1 cellular context compared by ENCODE assay signal in the genomic region with DNA sequence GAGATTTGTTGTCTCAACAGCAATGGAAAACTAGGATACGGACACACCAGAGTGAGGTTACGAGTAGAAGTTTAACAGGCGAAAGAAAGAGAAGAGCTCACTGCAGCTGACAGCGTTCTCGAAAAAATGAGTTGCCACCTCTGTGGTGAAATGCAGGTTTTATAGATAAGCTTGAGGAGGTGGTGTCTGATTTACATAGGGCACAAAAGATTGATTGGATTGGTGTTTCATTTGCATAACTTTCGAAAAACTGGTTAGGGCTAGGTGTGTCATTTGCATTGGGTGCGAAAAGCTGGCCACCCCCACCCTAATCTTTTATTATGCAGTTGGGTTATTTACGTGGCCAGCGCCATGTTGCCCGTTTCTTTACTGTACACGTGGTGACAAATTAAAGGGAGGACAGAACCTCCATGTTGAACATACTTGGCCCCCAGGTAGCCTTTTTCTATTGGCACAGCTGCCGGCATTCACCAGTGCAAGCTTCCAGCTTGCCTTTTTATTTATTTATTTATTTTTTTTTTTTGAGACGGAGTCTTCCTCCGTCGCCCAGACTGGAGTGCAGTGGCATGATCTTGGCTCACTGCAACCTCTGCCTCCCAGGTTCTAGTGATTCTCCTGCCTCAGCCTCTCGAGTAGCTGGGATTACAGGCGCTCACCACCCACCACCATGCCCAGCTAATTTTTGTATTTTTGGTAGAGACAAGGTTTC.
TF ChIP-seq lines count a peak whose summit lies in the region.

No MANE protein-coding gene starts in this region.

TF ChIP-seq in K562, 482 proteins besides CTCF, POLR2A, EP300 and RAD21 (continued from another document):
- TF ChIP-seq, protein P1, sequence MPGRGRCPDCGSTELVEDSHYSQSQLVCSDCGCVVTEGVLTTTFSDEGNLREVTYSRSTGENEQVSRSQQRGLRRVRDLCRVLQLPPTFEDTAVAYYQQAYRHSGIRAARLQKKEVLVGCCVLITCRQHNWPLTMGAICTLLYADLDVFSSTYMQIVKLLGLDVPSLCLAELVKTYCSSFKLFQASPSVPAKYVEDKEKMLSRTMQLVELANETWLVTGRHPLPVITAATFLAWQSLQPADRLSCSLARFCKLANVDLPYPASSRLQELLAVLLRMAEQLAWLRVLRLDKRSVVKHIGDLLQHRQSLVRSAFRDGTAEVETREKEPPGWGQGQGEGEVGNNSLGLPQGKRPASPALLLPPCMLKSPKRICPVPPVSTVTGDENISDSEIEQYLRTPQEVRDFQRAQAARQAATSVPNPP (IDR thresholded peaks at IDR 0.05; ENCODE audit: borderline replicate concordance, insufficient read depth, insufficient read length), result no peak
- TF ChIP-seq MEF2A (IDR thresholded peaks at IDR 0.05; ENCODE audit: control insufficient read depth, low read depth, low read length) (no peak), ZBTB8A (IDR thresholded peaks at IDR 0.05; ENCODE audit: partially characterized antibody) (no peak), ZNF79 (CRISPR knock-in tag; IDR thresholded peaks at IDR 0.05; ENCODE audit: low read depth) (no peak), ADNP (tag; IDR thresholded peaks at IDR 0.05) (no peak), PRMT5 (CRISPR knock-in tag; IDR thresholded peaks at IDR 0.05) (no peak), ARNT (IDR thresholded peaks at IDR 0.05) (peak in 1 of 2 experiments; percentile 17; a peak in 1 of 4 replicates), ZNF444 (CRISPR knock-in tag; IDR thresholded peaks at IDR 0.05) (no peak), CBX1 (IDR thresholded peaks at IDR 0.05; ENCODE audit: low read depth) (no peak), TFAM (CRISPR knock-in tag; conservative IDR thresholded peaks at IDR 0.05) (no peak), HLTF (IDR thresholded peaks at IDR 0.05) (no peak)
- TF ChIP-seq, protein P2, sequence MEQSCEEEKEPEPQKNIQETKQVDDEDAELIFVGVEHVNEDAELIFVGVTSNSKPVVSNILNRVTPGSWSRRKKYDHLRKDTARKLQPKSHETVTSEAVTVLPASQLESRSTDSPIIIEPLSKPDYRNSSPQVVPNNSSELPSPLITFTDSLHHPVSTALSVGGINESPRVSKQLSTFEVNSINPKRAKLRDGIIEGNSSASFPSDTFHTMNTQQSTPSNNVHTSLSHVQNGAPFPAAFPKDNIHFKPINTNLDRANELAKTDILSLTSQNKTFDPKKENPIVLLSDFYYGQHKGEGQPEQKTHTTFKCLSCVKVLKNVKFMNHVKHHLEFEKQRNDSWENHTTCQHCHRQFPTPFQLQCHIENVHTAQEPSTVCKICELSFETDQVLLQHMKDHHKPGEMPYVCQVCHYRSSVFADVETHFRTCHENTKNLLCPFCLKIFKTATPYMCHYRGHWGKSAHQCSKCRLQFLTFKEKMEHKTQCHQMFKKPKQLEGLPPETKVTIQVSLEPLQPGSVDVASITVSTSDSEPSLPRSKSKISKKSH (CRISPR knock-in tag; IDR thresholded peaks at IDR 0.05), result no peak
- TF ChIP-seq, protein P3, sequence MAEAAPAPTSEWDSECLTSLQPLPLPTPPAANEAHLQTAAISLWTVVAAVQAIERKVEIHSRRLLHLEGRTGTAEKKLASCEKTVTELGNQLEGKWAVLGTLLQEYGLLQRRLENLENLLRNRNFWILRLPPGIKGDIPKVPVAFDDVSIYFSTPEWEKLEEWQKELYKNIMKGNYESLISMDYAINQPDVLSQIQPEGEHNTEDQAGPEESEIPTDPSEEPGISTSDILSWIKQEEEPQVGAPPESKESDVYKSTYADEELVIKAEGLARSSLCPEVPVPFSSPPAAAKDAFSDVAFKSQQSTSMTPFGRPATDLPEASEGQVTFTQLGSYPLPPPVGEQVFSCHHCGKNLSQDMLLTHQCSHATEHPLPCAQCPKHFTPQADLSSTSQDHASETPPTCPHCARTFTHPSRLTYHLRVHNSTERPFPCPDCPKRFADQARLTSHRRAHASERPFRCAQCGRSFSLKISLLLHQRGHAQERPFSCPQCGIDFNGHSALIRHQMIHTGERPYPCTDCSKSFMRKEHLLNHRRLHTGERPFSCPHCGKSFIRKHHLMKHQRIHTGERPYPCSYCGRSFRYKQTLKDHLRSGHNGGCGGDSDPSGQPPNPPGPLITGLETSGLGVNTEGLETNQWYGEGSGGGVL (CRISPR knock-in tag; IDR thresholded peaks at IDR 0.05), result no peak
